21 cellular contexts compared by ENCODE assay signal in the genomic region with DNA sequence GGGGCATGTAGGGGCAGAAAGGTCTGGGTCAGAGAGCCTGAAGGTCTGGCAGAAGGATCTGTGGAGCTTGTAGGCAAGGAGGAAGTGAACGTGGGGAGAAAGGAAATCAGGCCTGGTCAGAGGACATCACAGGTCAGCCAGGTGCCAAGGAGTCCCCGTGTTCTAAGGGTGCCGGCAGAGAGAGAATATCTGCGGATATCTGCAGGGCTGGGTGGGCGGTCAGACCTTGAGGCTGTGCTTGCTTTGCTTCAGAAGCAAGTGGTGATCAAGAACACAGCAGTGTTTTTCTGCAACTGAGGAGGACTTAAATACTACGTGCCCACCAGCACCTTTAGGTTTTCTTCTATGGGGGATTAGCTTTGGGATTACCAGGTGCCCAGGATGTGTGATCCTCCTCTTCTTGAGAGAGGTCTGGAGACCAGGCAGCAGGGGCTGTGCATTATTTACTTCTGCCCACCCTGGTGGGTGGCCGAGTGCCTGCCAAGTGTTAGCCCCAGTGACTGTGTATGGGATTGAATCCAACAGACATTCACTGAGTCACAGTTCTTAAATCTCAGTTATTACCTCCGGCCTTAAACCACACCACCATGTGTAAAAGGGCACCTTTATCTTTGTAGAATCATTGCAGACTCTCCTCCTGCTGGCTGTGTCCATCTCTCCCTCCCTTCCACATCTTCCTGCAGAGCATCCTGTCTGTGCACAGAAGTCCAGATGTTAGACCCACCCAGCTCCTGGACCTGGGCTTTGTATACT. TPM values are rescaled to one million over a fixed set of nuclear protein-coding genes. Genes with fewer than 3 reads are reported as not detected.
DNase-seq lines count a peak whose midpoint lies in the region; ATAC-seq and TF ChIP-seq lines count a peak whose summit lies in the region.
"Had no signal": no experiment of that assay in that cellular context is flagged by ENCODE, and none has a peak within 500 bp of the region (broad histone marks: within the 10 kb centered on the region; RNA-seq: fewer than 3 reads in every experiment).

No MANE protein-coding gene starts in this region.

- DNase-seq in Daoy (ENCODE audit: low read depth) (peak; percentile 68), RWPE2 (ENCODE audit: low spot score) (peak; percentile 15), coronary artery (ENCODE audit: low spot score) (peak; percentile 38), mucosa of gallbladder (ENCODE audit: low spot score) (peak; percentile 5), NCI-H774 (lab: John Stamatoyannopoulos, UW) (no peak)
- no peak for DNase-seq in activated CD4-positive, alpha-beta T cell treated with anti-CD3 and anti-CD28 coated beads for 36 hours
- DNase-seq: activated CD4-positive, CD25-positive, alpha-beta regulatory T cell; activated naive CD4-positive, alpha-beta T cell treated with Interleukin-2 at 50 U/mL for 16 hours; CD4-positive, alpha-beta T cell; effector CD4-positive, alpha-beta T cell; left ventricle myocardium inferior; right lobe of liver; stimulated activated CD4-positive, alpha-beta T cell treated with anti-CD3 and anti-CD28 coated beads, Interleukin-12 subunit alpha, Interleukin-12 subunit beta, amount 100 ng/mL, for 4 hours; stimulated activated CD4-positive, alpha-beta T cell treated with anti-CD3 and anti-CD28 coated beads, Interleukin-2, amount 100 ng/mL, for 48 hours; stimulated activated naive CD8-positive, alpha-beta T cell treated with anti-CD3 and anti-CD28 coated beads, Interleukin-15, amount 100 ng/mL, for 72 hours had no signal

- no peaks in the 10 kb centered on the region for H3K4me1 ChIP-seq in RWPE2 (ENCODE audit: insufficient read depth, poor library complexity, severe bottlenecking)
- H3K4me1 ChIP-seq: right lobe of liver had no signal

- ATAC-seq in RWPE2 (ENCODE audit: low read depth) (no peak), HG03469 (IDR thresholded peaks at IDR 0.05; ENCODE audit: unreplicated experiment) (no peak), HG03354 (IDR thresholded peaks at IDR 0.05; ENCODE audit: poor library complexity, severe bottlenecking, unreplicated experiment) (no peak)
- no peak for ATAC-seq in activated CD4-positive, alpha-beta T cell treated with anti-CD3 and anti-CD28 coated beads for 36 hours
- ATAC-seq: HepG2; right lobe of liver; stimulated activated naive CD8-positive, alpha-beta T cell treated with anti-CD3 and anti-CD28 coated beads, Interleukin-15, amount 100 ng/mL, for 72 hours had no signal

- H3K9me3 ChIP-seq in RWPE2 (ENCODE audit: severe bottlenecking), result no peaks in the 10 kb centered on the region
- H3K9me3 ChIP-seq: left ventricle myocardium inferior, right lobe of liver, thoracic aorta had no signal

- CTCF ChIA-PET in activated CD4-positive, alpha-beta T cell treated with anti-CD3 and anti-CD28 coated beads for 36 hours (lab: Charles Lee), result interaction anchor here (0.6 to 0.7 kb wide), 2 partner anchors 161 to 352 kb away, joined by 3 to 6 read pairs; no protein-coding TSS in a partner anchor

- no peak overlapping the region for H3K4me3 Mint-ChIP-seq in activated CD4-positive, alpha-beta T cell treated with anti-CD3 and anti-CD28 coated beads for 36 hours
- H3K4me3 Mint-ChIP-seq: activated T-helper 1 cell treated with anti-CD3 and anti-CD28 coated beads, Interleukin-12 subunit alpha, Interleukin-12 subunit beta, Interleukin-2, Interleukin-4 antibody, amounts not matched to agents 30 ng/mL and 10 ng/mL and 1 ng/mL, durations not matched to agents 14 hours and 24 hours and 36 hours; CD4-positive, alpha-beta T cell; stimulated activated naive CD8-positive, alpha-beta T cell treated with anti-CD3 and anti-CD28 coated beads, Interleukin-15, amount 100 ng/mL, for 72 hours had no signal

- peaks cover 15% of the 10 kb centered on the region for H3K27me3 Mint-ChIP-seq in activated CD4-positive, alpha-beta T cell treated with anti-CD3 and anti-CD28 coated beads for 36 hours

- intact Hi-C loops in activated CD4-positive, alpha-beta T cell treated with anti-CD3 and anti-CD28 coated beads for 36 hours (cut with DNase I, micrococcal nuclease), result loop anchor here in 1 of 2 experiments (10.0 kb wide), 1 partner anchor 323 kb away; no protein-coding TSS in a partner anchor

- no peaks in the 10 kb centered on the region for H3K9me3 Mint-ChIP-seq in activated CD4-positive, alpha-beta T cell treated with anti-CD3 and anti-CD28 coated beads for 36 hours (ENCODE audit: low read depth)
- H3K9me3 Mint-ChIP-seq: activated T-helper 1 cell treated with anti-CD3 and anti-CD28 coated beads, Interleukin-12 subunit alpha, Interleukin-12 subunit beta, Interleukin-2, Interleukin-4 antibody, amounts not matched to agents 30 ng/mL and 10 ng/mL and 1 ng/mL, durations not matched to agents 14 hours and 24 hours and 36 hours; stimulated activated naive CD8-positive, alpha-beta T cell treated with anti-CD3 and anti-CD28 coated beads, Interleukin-15, amount 100 ng/mL, for 72 hours had no signal

- H3K27ac Mint-ChIP-seq in activated CD4-positive, alpha-beta T cell treated with anti-CD3 and anti-CD28 coated beads for 36 hours, result no peak overlapping the region
- H3K27ac Mint-ChIP-seq: activated T-helper 1 cell treated with anti-CD3 and anti-CD28 coated beads, Interleukin-12 subunit alpha, Interleukin-12 subunit beta, Interleukin-2, Interleukin-4 antibody, amounts not matched to agents 30 ng/mL and 10 ng/mL and 1 ng/mL, durations not matched to agents 14 hours and 24 hours and 36 hours; CD4-positive, alpha-beta T cell; stimulated activated naive CD8-positive, alpha-beta T cell treated with anti-CD3 and anti-CD28 coated beads, Interleukin-15, amount 100 ng/mL, for 72 hours had no signal

- no peaks in the 10 kb centered on the region for H3K4me1 Mint-ChIP-seq in activated CD4-positive, alpha-beta T cell treated with anti-CD3 and anti-CD28 coated beads for 36 hours

- no peaks in the 10 kb centered on the region for H3K36me3 ChIP-seq in RWPE2 (ENCODE audit: low read depth)
- H3K36me3 ChIP-seq: left ventricle myocardium inferior, right lobe of liver, thoracic aorta had no signal

- POLR2A ChIA-PET in activated CD4-positive, alpha-beta T cell treated with anti-CD3 and anti-CD28 coated beads for 36 hours (lab: Charles Lee), result no interaction called here

- no peak overlapping the region for H3K27ac ChIP-seq in RWPE2 (ENCODE audit: poor library complexity, severe bottlenecking)
- no peak overlapping the region for H3K27ac ChIP-seq in coronary artery
- H3K27ac ChIP-seq: epithelial cell of prostate, left ventricle myocardium inferior, right lobe of liver, thoracic aorta had no signal

- no peaks in the 10 kb centered on the region for H3K27me3 ChIP-seq in RWPE2 (ENCODE audit: insufficient read depth, poor library complexity, severe bottlenecking)
- H3K27me3 ChIP-seq: right lobe of liver had no signal

- no peak overlapping the region for H3K4me3 ChIP-seq in RWPE2 (ENCODE audit: severe bottlenecking)
- no peak overlapping the region for H3K4me3 ChIP-seq in coronary artery
- H3K4me3 ChIP-seq: left ventricle myocardium inferior, right lobe of liver, thoracic aorta had no signal

- TF ChIP-seq CTCF in RWPE2 (IDR thresholded peaks at IDR 0.05; ENCODE audit: poor library complexity, severe bottlenecking) (no peak), coronary artery (IDR thresholded peaks at IDR 0.05) (no peak)

- no peaks in the 10 kb centered on the region for H3K36me3 Mint-ChIP-seq in activated CD4-positive, alpha-beta T cell treated with anti-CD3 and anti-CD28 coated beads for 36 hours (ENCODE audit: low read depth)

RNA-seq across cellular contexts. Expression of a gene that starts 12.5 kb away (rescaled TPM):
- total RNA-seq in Daoy (2014; rRNA removed; shearing (Covaris generic)), result 27.0 and 27.4 TPM in 2 replicates
- 54.5 TPM for total RNA-seq in mucosa of gallbladder
- 1 to 10 TPM; 1.2 to 1.3 TPM for total RNA-seq in activated CD4-positive, alpha-beta T cell treated with anti-CD3 and anti-CD28 coated beads for 36 hours

Comparison
In these comparisons a context has a peak if more than half of its experiments do, and no peak if none do; other contexts are left out.
1. DNase-seq: peak in Daoy (single experiment), RWPE2 (single experiment), coronary artery (single experiment) and mucosa of gallbladder (single experiment); none in activated CD4-positive, alpha-beta T cell treated with anti-CD3 and anti-CD28 coated beads for 36 hours (single experiment) and NCI-H774 (single experiment).
2. RNA of a gene that starts 12.5 kb away (total RNA-seq): 54.5 TPM in mucosa of gallbladder (single experiment) and 27.0 to 27.4 TPM in Daoy; 1.2 to 1.3 TPM in activated CD4-positive, alpha-beta T cell treated with anti-CD3 and anti-CD28 coated beads for 36 hours; every median in the first group is over 10 times any median in the second.